32 cellular contexts compared by ENCODE assay signal in genomic region chr6:1764584-1764983, GRCh38.
"Had no signal": no experiment of that assay in that cellular context is flagged by ENCODE, and none has a peak within 500 bp of the region (broad histone marks: within the 10 kb centered on the region; RNA-seq: fewer than 3 reads in every experiment).

No MANE protein-coding gene starts in this region.

- H3K27me3 ChIP-seq: adrenal gland, body of pancreas, Peyer's patch, SJSA1 had no signal

- DNase-seq: activated B cell treated with CpG ODN at 0.5 μM for 24 hours; activated CD4-positive, alpha-beta memory T cell treated with anti-CD3 and anti-CD28 coated beads for 36 hours; activated CD4-positive, alpha-beta T cell treated with anti-CD3 and anti-CD28 coated beads for 4 hours; activated CD4-positive, alpha-beta T cell treated with anti-CD3 and anti-CD28 coated beads, Interleukin-2, amount 50 U/mL, for 1 hour; activated CD4-positive, CD25-positive, alpha-beta regulatory T cell treated with anti-CD3 and anti-CD28 coated beads, Interleukin-2, amount 50 U/mL, for 72 hours; activated CD8-positive, alpha-beta memory T cell treated with anti-CD3 and anti-CD28 coated beads, Interleukin-2, amount 50 U/mL, for 4 hours; activated gamma-delta T cell treated with Interleukin-2 at 50 U/mL for 16 hours; activated naive CD4-positive, alpha-beta T cell treated with anti-CD3 and anti-CD28 coated beads for 36 hours; activated T-cell treated with anti-CD3 and anti-CD28 coated beads for 4 hours; activated T-cell treated with anti-CD3 and anti-CD28 coated beads, Interleukin-2, amount 50 U/mL, for 4 hours; adrenal gland; body of pancreas; MM.1S; MV-4-11; NCI-H1092; NCI-H1436 treated with DMSO at 0.1 percent for 48 hours; NCI-H1694 treated with DMSO at 0.1 percent for 48 hours; NCI-H2029; NCI-H345; NCI-H524 treated with DMSO at 0.1 percent for 48 hours; NK-92 treated with Interleukin-12 subunit alpha and Interleukin-12 subunit beta, amount 100 ng/mL, for 24 hours; PC-3; Peyer's patch; RPMI8226; SHP77 treated with DMSO at 0.1 percent for 48 hours; SK-N-SH; T-cell; T-helper 17 cell had no signal

- H3K36me3 ChIP-seq: adrenal gland, Peyer's patch, SJSA1 had no signal

- H3K9me3 ChIP-seq: adrenal gland, body of pancreas, Peyer's patch, SJSA1, SK-N-SH had no signal

- H3K4me3 ChIP-seq: adrenal gland, body of pancreas, Peyer's patch, SJSA1 had no signal

- H3K27ac ChIP-seq: KMS-11, Peyer's patch, SJSA1, VCaP had no signal

- ATAC-seq: activated naive CD4-positive, alpha-beta T cell treated with anti-CD3 and anti-CD28 coated beads, Interleukin-2, amount 50 U/mL, for 72 hours; activated T-cell treated with anti-CD3 and anti-CD28 coated beads, Interleukin-2, amount 50 U/mL, for 4 hours; body of pancreas; PC-3; T-cell; T-helper 17 cell had no signal
